Comparison of ENCODE assay signal across 20 cellular contexts in the genomic region with DNA sequence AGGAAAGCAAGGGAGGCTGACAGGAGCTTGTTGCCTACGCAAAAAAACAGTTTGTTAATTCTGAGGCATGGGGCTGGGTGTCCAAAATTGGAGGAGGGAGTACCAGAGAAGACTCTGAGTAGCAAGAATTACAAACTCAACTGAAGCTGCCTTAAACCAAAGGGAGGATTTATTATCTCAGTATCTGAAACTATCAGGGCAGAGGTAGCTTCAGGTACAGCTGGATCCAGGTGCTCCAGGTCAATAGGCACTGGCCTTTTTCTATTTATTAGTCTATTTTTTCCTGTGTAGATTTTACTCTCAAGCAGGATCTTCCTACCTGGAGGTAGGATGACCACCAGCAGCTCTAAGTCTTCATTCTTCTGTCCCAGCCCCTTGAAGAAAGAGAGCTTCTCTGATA.
DNase-seq lines count a peak whose midpoint lies in the region; ATAC-seq, FAIRE-seq and TF ChIP-seq lines count a peak whose summit lies in the region.
"Had no signal": no experiment of that assay in that cellular context is flagged by ENCODE, and none has a peak within 500 bp of the region (broad histone marks: within the 10 kb centered on the region; RNA-seq: fewer than 3 reads in every experiment).

No MANE protein-coding gene starts in this region.

- TF ChIP-seq POLR2A in H1 (IDR thresholded peaks at IDR 0.05; ENCODE audit: control extremely low read depth in 1 of 2, low read depth in 2 of 2, low read length in 2 of 2): no peak
- TF ChIP-seq POLR2A in upper lobe of left lung (IDR thresholded peaks at IDR 0.05): no peak
- TF ChIP-seq POLR2A in GM12892 (IDR thresholded peaks at IDR 0.05; ENCODE audit: low read depth, low read length): no peak

- H3K4me3 ChIP-seq in H1 (ENCODE audit: extremely low read depth in 1 of 4, insufficient read depth in 2 of 4, low read depth in 3 of 4, low read length in 4 of 4): no peak overlapping the region
- no peak overlapping the region for H3K4me3 ChIP-seq in upper lobe of left lung
- H3K4me3 ChIP-seq: BLaER1 treated with 17β-estradiol and CSF1 and Interleukin-3, amounts not matched to agents 10 nM and 100 nM; GM23338 had no signal

- no peak overlapping the region for H2BK12ac ChIP-seq in H1 (ENCODE audit: low read depth, low read length)

- no peak overlapping the region for H3K18ac ChIP-seq in H1 (ENCODE audit: extremely low read depth, low read length)

- no peak overlapping the region for H3K23ac ChIP-seq in H1 (ENCODE audit: insufficient read length)

- no peaks in the 10 kb centered on the region for H3K79me2 ChIP-seq in H1 (ENCODE audit: control insufficient read depth in 1 of 2, insufficient read depth in 2 of 2, low read length in 2 of 2)

- 100% methylated on average over 1 of the region's 1 CpG; no CpG with 5 or more reads in 1 of the 2 experiments for WGBS in H1 (ENCODE audit: extremely low coverage in 1 of 2, insufficient coverage in 1 of 2, insufficient read length in 1 of 2, insufficient replicate concordance in 2 of 2, low coverage in 1 of 2, low lambda C conversion rate in 2 of 2, missing lambda C conversion rate in 1 of 2), 2 experiments
- 89 to 90% methylated on average over 1 of the region's 1 CpG for WGBS in upper lobe of left lung, 2 donors

- H3K9me3 Mint-ChIP-seq in CD14-positive monocyte (peaks cover 0 to 3% (median under 1%) of the 10 kb centered on the region in 7 donors), nephron (peaks cover 7% of the 10 kb centered on the region)
- H3K9me3 Mint-ChIP-seq: CD4-positive, alpha-beta T cell; HFFc6; IgD-negative memory B cell had no signal

- intact Hi-C loops in CD14-positive monocyte (cut with micrococcal nuclease): no loop called here

- no peak for FAIRE-seq in H1 (lab: Jason Lieb, UNC)
- FAIRE-seq in GM12892 (lab: Jason Lieb, UNC): no peak
- FAIRE-seq: D721Med, G401.6, GM12891, GM18507 had no signal

- no peak overlapping the region for H2BK20ac ChIP-seq in H1 (ENCODE audit: low read length)

- H4K20me1 ChIP-seq in H1 (replicated peaks in 1 of 2; ENCODE audit: control insufficient read depth in 1 of 2, insufficient read depth in 2 of 2, low read length in 2 of 2): no peaks in the 10 kb centered on the region
- H4K20me1 ChIP-seq: BLaER1 treated with 17β-estradiol and CSF1 and Interleukin-3, amounts not matched to agents 10 nM and 100 nM had no signal

- no peak overlapping the region for H3K9ac ChIP-seq in H1 (replicated peaks in 1 of 4; ENCODE audit: extremely low read depth in 1 of 4, low read depth in 3 of 4, low read length in 3 of 4)
- H3K9ac ChIP-seq: BLaER1 treated with 17β-estradiol and CSF1 and Interleukin-3, amounts not matched to agents 10 nM and 100 nM had no signal

- H4K8ac ChIP-seq in H1 (ENCODE audit: extremely low read depth, insufficient read depth, low read length): no peak overlapping the region

- H3K79me1 ChIP-seq in H1 (ENCODE audit: low read depth, low read length): no peaks in the 10 kb centered on the region

- no peak overlapping the region for H3K4ac ChIP-seq in H1 (replicated peaks; ENCODE audit: insufficient read length, low read depth, low read length)

- H3K27me3 Mint-ChIP-seq in CD14-positive monocyte (ENCODE audit: low read depth in 3 of 3) (peaks cover 1 to 18% (median 7%) of the 10 kb centered on the region in 3 donors), nephron (ENCODE audit: low read depth) (peaks cover 20% of the 10 kb centered on the region)
- H3K27me3 Mint-ChIP-seq: CD4-positive, alpha-beta T cell had no signal

- no peaks in the 10 kb centered on the region for H3K27me3 ChIP-seq in H1 (replicated peaks in 1 of 4; ENCODE audit: control insufficient read depth in 3 of 4, extremely low read depth in 1 of 4, insufficient read depth in 3 of 4, low read length in 3 of 4)
- H3K27me3 ChIP-seq in upper lobe of left lung: no peaks in the 10 kb centered on the region
- H3K27me3 ChIP-seq: BLaER1 treated with 17β-estradiol and CSF1 and Interleukin-3, amounts not matched to agents 10 nM and 100 nM had no signal

- no peak overlapping the region for H4K91ac ChIP-seq in H1 (replicated peaks; ENCODE audit: insufficient read length, low read length)

- H2BK120ac ChIP-seq in H1 (replicated peaks; ENCODE audit: low read depth, low read length): no peak overlapping the region

- peak overlapping the region in 5 of 7 donors; percentile 57 to 83 (median 80) for H3K27ac Mint-ChIP-seq in CD14-positive monocyte
- peak overlapping the region in 2 of 3 experiments; percentile 30 to 34 for H3K27ac Mint-ChIP-seq in nephron
- H3K27ac Mint-ChIP-seq: B cell; CD4-positive, alpha-beta T cell; GM23338; HFFc6 had no signal

- no peaks in the 10 kb centered on the region for H3K36me3 ChIP-seq in H1 (ENCODE audit: control insufficient read depth in 2 of 4, insufficient read depth in 4 of 4, low read length in 3 of 4)
- H3K36me3 ChIP-seq in upper lobe of left lung: no peaks in the 10 kb centered on the region

- no peaks in the 10 kb centered on the region for H3K23me2 ChIP-seq in H1 (ENCODE audit: low read depth, low read length)

- no peak for TF ChIP-seq EP300 in H1 (IDR thresholded peaks at IDR 0.05; ENCODE audit: borderline replicate concordance in 1 of 2, low read depth in 2 of 2, low read length in 2 of 2)
- TF ChIP-seq EP300 in upper lobe of left lung (IDR thresholded peaks at IDR 0.05): no peak

- peaks cover 49% of the 10 kb centered on the region for H3K4me1 Mint-ChIP-seq in CD14-positive monocyte
- peaks cover 46% of the 10 kb centered on the region for H3K4me1 Mint-ChIP-seq in nephron
- H3K4me1 Mint-ChIP-seq: B cell, IgD-negative memory B cell had no signal

- no peak for DNase-seq in CD14-positive monocyte (ENCODE audit: low spot score)
- DNase-seq in H1 (ENCODE audit: low read depth in 1 of 2, low spot score in 2 of 2): no peak
- no peak for DNase-seq in upper lobe of left lung
- DNase-seq in CD1c-positive myeloid dendritic cell (ENCODE audit: extremely low spot score): no peak
- no peak for DNase-seq in GM12892 (ENCODE audit: insufficient read length)
- DNase-seq in islet precursor cell: no peak
- DNase-seq: Caco-2; CD4-positive, alpha-beta T cell; H7; HFFc6 had no signal

- H3K27ac ChIP-seq in H1 (ENCODE audit: low read depth, low read length) (no peak overlapping the region), upper lobe of left lung (peak overlapping the region; percentile 50 to 96 (median 80))

- H3K9me3 ChIP-seq in H1 (ENCODE audit: insufficient read depth in 2 of 2, low read depth in 1 of 2, low read length in 1 of 2): peaks cover 3 to 4% of the 10 kb centered on the region in 2 experiments; a peak in 2 of 4 replicates
- peaks cover 0 to under 1% (median 0%) of the 10 kb centered on the region in 4 donors for H3K9me3 ChIP-seq in upper lobe of left lung

- no peak overlapping the region for H3K14ac ChIP-seq in H1 (ENCODE audit: insufficient read length)

- POLR2A ChIA-PET in H1 (lab: Charles Lee; ENCODE audit: partially characterized antibody): interaction anchor here (0.6 to 1.0 kb wide), 3 partner anchors 8 to 414 kb away, joined by 3 to 4 read pairs (median 3); no protein-coding TSS in a partner anchor

- ATAC-seq in upper lobe of left lung (ENCODE audit: low FRiP score in 2 of 2): no peak
- ATAC-seq: GM23338, HCT116 had no signal

- no peak overlapping the region for H2BK5ac ChIP-seq in H1 (ENCODE audit: low read depth, low read length)

- no peak overlapping the region for H2BK15ac ChIP-seq in H1 (ENCODE audit: low read length)

- no peak overlapping the region for H2AK5ac ChIP-seq in H1 (ENCODE audit: low read depth, low read length)

- H3K36me3 Mint-ChIP-seq in CD14-positive monocyte: peaks cover 0 to 2% of the 10 kb centered on the region in 2 donors
- peaks cover 4% of the 10 kb centered on the region for H3K36me3 Mint-ChIP-seq in nephron (ENCODE audit: low read depth)
- H3K36me3 Mint-ChIP-seq: IgD-negative memory B cell had no signal

- no peak overlapping the region for H2AFZ ChIP-seq in H1 (ENCODE audit: low read length)
- H2AFZ ChIP-seq: GM23338 had no signal

- TF ChIP-seq CTCF in CD14-positive monocyte (IDR thresholded peaks at IDR 0.05) (no peak), H1 (IDR thresholded peaks at IDR 0.05; ENCODE audit: control extremely low read depth in 1 of 3, insufficient read depth in 1 of 3, low read depth in 1 of 3, low read length in 3 of 3) (no peak), nephron (IDR thresholded peaks at IDR 0.05; ENCODE audit: unreplicated experiment in 3 of 3) (no peak), upper lobe of left lung (IDR thresholded peaks at IDR 0.05) (no peak)

- H4K5ac ChIP-seq in H1 (ENCODE audit: insufficient read length, low read depth, low read length): no peak overlapping the region

- CTCF ChIA-PET in H1 (lab: Charles Lee; ENCODE audit: partially characterized antibody): interaction anchor here (0.7 to 1.3 kb wide), 5 partner anchors 8 to 794 kb away, joined by 3 to 5 read pairs (median 3); no protein-coding TSS in a partner anchor

- no peak overlapping the region for H3K56ac ChIP-seq in H1 (replicated peaks; ENCODE audit: insufficient read length, low read depth, low read length)

- H3K4me2 ChIP-seq in H1 (ENCODE audit: insufficient read depth in 1 of 2, low read depth in 2 of 2, low read length in 2 of 2): no peak overlapping the region
- H3K4me2 ChIP-seq: GM23338 had no signal

- no peak overlapping the region for H3K4me3 Mint-ChIP-seq in CD14-positive monocyte
- H3K4me3 Mint-ChIP-seq in nephron: no peak overlapping the region
- H3K4me3 Mint-ChIP-seq: B cell; CD4-positive, alpha-beta T cell; GM23338; HFFc6; IgD-negative memory B cell had no signal

- no peak for TF ChIP-seq RAD21 in H1 (IDR thresholded peaks at IDR 0.05 in 1 of 2, conservative IDR thresholded peaks at IDR 0.05 in 1 of 2; ENCODE audit: low read depth in 2 of 2, low read length in 2 of 2)

- H3K4me1 ChIP-seq in H1 (replicated peaks in 1 of 4; ENCODE audit: control insufficient read depth in 3 of 4, insufficient read depth in 4 of 4, low read length in 3 of 4) (peaks cover 0 to 5% (median 1%) of the 10 kb centered on the region in 4 experiments; a peak in 3 of 7 replicates), upper lobe of left lung (peaks cover 14 to 55% (median 38%) of the 10 kb centered on the region in 4 donors)

TF ChIP-seq in H1, 55 proteins besides CTCF, POLR2A, EP300 and RAD21 (continues in another document):
- TF ChIP-seq SRF (IDR thresholded peaks at IDR 0.05; ENCODE audit: low read depth, low read length): no peak
